ENCODE assay signal across 1 cellular context in the genomic region with DNA sequence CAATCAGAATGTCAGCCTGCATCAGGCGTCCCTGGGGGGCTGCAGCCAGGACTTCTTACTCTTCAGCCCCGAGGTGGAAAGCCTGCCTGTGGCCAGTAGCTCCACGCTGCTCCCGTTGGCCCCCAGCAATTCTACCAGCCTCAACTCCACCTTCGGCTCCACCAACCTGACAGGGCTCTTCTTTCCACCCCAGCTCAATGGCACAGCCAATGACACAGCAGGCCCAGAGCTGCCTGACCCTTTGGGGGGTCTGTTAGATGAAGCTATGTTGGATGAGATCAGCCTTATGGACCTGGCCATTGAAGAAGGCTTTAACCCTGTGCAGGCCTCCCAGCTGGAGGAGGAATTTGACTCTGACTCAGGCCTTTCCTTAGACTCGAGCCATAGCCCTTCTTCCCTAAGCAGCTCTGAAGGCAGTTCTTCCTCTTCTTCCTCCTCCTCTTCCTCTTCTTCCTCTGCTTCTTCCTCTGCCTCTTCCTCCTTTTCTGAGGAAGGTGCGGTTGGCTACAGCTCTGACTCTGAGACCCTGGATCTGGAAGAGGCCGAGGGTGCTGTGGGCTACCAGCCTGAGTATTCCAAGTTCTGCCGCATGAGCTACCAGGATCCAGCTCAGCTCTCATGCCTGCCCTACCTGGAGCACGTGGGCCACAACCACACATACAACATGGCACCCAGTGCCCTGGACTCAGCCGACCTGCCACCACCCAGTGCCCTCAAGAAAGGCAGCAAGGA.
TF ChIP-seq lines count a peak whose summit lies in the region.

No MANE protein-coding gene starts in this region.

TF ChIP-seq in SK-N-SH treated with all-trans-retinoic acid at 6 μM for 48 hours, 23 proteins besides CTCF, POLR2A, EP300 and RAD21 (continued from another document):
- TF ChIP-seq, protein P1, sequence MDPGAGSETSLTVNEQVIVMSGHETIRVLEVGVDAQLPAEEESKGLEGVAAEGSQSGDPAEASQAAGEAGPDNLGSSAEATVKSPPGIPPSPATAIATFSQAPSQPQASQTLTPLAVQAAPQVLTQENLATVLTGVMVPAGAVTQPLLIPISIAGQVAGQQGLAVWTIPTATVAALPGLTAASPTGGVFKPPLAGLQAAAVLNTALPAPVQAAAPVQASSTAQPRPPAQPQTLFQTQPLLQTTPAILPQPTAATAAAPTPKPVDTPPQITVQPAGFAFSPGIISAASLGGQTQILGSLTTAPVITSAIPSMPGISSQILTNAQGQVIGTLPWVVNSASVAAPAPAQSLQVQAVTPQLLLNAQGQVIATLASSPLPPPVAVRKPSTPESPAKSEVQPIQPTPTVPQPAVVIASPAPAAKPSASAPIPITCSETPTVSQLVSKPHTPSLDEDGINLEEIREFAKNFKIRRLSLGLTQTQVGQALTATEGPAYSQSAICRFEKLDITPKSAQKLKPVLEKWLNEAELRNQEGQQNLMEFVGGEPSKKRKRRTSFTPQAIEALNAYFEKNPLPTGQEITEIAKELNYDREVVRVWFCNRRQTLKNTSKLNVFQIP (CRISPR knock-in tag; IDR thresholded peaks at IDR 0.05; ENCODE audit: borderline replicate concordance, low read depth): no peak
- no peak for TF ChIP-seq BACH2 (CRISPR knock-in tag; IDR thresholded peaks at IDR 0.05; ENCODE audit: borderline replicate concordance)
